Comparison of ENCODE assay signal across 36 cellular contexts in the genomic region with DNA sequence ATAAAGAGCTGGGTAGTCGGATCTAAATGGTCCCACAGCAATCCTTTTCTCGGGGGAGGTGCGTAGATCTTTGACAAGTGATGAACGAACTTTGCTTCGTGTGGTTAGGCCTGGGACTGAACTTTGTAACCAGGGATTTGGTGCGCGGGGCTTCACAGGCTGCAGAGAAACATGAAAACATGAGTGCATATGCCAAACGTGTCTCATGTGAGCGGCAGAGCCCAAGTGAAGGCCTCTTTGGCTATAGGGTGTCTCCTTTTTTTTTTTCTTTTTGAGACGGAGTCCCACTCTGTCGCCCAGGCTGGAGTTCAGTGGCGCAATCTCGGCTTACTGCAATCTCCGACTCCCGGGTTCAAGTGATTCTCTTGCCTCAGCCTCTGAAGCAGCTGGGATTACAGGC.
"Had no signal": no experiment of that assay in that cellular context is flagged by ENCODE, and none has a peak within 500 bp of the region (broad histone marks: within the 10 kb centered on the region; RNA-seq: fewer than 3 reads in every experiment).

No MANE protein-coding gene starts in this region.

- ATAC-seq: activated CD8-positive, alpha-beta T cell treated with anti-CD3 and anti-CD28 coated beads for 36 hours; activated T-cell treated with anti-CD3 and anti-CD28 coated beads, Interleukin-2, amount 50 U/mL, for 72 hours; activated T-helper 17 cell treated with anti-CD3 and anti-CD28 coated beads, Interleukin-2, amount 50 U/mL, for 72 hours; PC-3 had no signal

- H3K4me3 ChIP-seq: ascending aorta, cardiac muscle cell, MG63 had no signal

- H3K36me3 ChIP-seq: ascending aorta, cardiac muscle cell, MG63 had no signal

- DNase-seq: activated CD4-positive, alpha-beta T cell treated with anti-CD3 and anti-CD28 coated beads for 1 hour; activated CD4-positive, alpha-beta T cell treated with anti-CD3 and anti-CD28 coated beads for 48 hours; activated CD4-positive, CD25-positive, alpha-beta regulatory T cell; activated CD8-positive, alpha-beta T cell treated with anti-CD3 and anti-CD28 coated beads for 36 hours; activated effector memory CD4-positive, alpha-beta T cell treated with anti-CD3 and anti-CD28 coated beads, Interleukin-2, amount 50 U/mL, for 16 hours; activated naive CD4-positive, alpha-beta T cell; activated naive CD4-positive, alpha-beta T cell treated with anti-CD3 and anti-CD28 coated beads, Interleukin-2, amount 50 U/mL, for 16 hours; activated naive CD8-positive, alpha-beta T cell treated with anti-CD3 and anti-CD28 coated beads for 36 hours; activated T-cell treated with anti-CD3 and anti-CD28 coated beads, Interleukin-2, amount 50 U/mL, for 1 hour; activated T-cell treated with anti-CD3 and anti-CD28 coated beads, Interleukin-2, amount 50 U/mL, for 72 hours; amygdala; Kasumi-1; KG1; MG63; MV-4-11; NCI-H1092 treated with DMSO at 0.1 percent for 48 hours; NCI-H1417; NCI-H146; NCI-H187; NCI-H2029 treated with DMSO at 0.1 percent for 48 hours; NCI-H2107; NCI-H2171; NCI-H510A; NCI-H526; NCI-H748 treated with DMSO at 0.1 percent for 48 hours; NK-92 treated with Interleukin-12 subunit alpha and Interleukin-12 subunit beta, amount 100 ng/mL, for 24 hours; PC-3; Right ventricle myocardium superior; SW 1271; T-helper 1 cell; T-helper 2 cell; T-helper 9 cell had no signal

- H3K27me3 ChIP-seq: ascending aorta, cardiac muscle cell, MG63 had no signal

- H3K9me3 ChIP-seq: ascending aorta, MG63 had no signal

- H3K4me1 ChIP-seq: ascending aorta had no signal

- H3K27ac ChIP-seq: ascending aorta, cardiac muscle cell, VCaP had no signal
